ENCODE assay signal across 9 cellular contexts in the genomic region with DNA sequence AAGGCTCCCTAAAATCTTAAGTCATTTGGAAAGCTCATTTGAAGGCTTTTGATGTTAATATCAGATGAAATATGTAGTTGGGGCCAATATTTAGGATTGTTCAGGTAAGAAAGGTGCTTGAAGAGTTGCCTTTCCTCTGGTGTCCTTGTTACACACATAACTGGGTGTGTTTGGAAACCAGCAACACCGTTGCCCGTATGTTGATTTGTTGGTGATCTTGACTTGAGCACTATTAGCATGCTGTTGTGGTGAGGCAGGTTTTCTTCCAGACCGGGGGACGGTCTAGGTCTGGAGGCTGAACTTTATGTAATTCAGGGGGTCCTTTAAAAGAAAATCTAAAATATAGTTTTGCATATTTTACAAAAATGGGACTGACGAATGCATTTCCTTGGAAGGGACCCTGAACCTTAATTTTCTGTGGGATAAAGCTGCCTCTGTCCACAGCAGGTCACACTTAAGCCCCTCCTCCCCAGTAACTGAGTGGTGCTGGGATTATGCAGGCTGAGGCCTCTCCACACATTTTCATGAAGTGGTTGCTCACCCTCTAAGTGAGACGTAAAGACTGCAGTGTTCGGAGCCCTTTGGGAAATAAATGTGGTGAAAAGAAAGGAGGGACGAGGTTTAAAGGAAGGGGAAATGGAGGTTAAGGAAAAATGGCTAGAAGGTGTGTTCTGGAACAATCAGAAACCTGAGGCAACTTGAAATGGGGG. TPM values are rescaled to one million over a fixed set of nuclear protein-coding genes. Genes with fewer than 3 reads are reported as not detected.
DNase-seq lines count a peak whose midpoint lies in the region; ATAC-seq and TF ChIP-seq lines count a peak whose summit lies in the region.
"Had no signal": no experiment of that assay in that cellular context is flagged by ENCODE, and none has a peak within 500 bp of the region (broad histone marks: within the 10 kb centered on the region; RNA-seq: fewer than 3 reads in every experiment).

No MANE protein-coding gene starts in this region.

- no peaks in the 10 kb centered on the region for H3K9me3 ChIP-seq in Panc1 (ENCODE audit: control insufficient read depth, insufficient read depth, low read depth, low read length)
- H3K9me3 ChIP-seq in fibroblast of lung (ENCODE audit: control insufficient read depth, insufficient read depth, low read depth, low read length) = no peaks in the 10 kb centered on the region

- H3K4me2 ChIP-seq in fibroblast of lung (ENCODE audit: extremely low read depth, insufficient read depth, low read length) = peak overlapping the region; percentile 98

- peaks cover 66% of the 10 kb centered on the region for H3K79me2 ChIP-seq in fibroblast of lung (ENCODE audit: control insufficient read depth, insufficient read depth, low read length)

- peak overlapping the region; percentile 94 for H3K9ac ChIP-seq in fibroblast of lung (ENCODE audit: insufficient read depth, low read length)

- POLR2A ChIA-PET in Panc1 (lab: Charles Lee) = no interaction called here
- POLR2A ChIA-PET in naive thymus-derived CD8-positive, alpha-beta T cell (lab: Charles Lee) = interaction anchor here (1.3 kb wide), 1 partner anchor 193 kb away, joined by 3 read pairs; a partner anchor contains a TSS

- CTCF ChIA-PET in Panc1 (lab: Charles Lee) = interaction anchor here (0.6 kb wide), 1 partner anchor 279 kb away, joined by 5 read pairs; no protein-coding TSS in a partner anchor

- no peaks in the 10 kb centered on the region for H3K27me3 Mint-ChIP-seq in naive thymus-derived CD8-positive, alpha-beta T cell

- no peaks in the 10 kb centered on the region for H3K9me3 Mint-ChIP-seq in naive thymus-derived CD8-positive, alpha-beta T cell
- H3K9me3 Mint-ChIP-seq: activated naive CD4-positive, alpha-beta T cell treated with anti-CD3 and anti-CD28 coated beads, Interleukin-2, amount 50 U/mL, for 72 hours had no signal

- H3K4me3 Mint-ChIP-seq in naive thymus-derived CD8-positive, alpha-beta T cell = no peak overlapping the region

- H3K27ac ChIP-seq in Panc1 (ENCODE audit: low read length) (peak overlapping the region; percentile 90), fibroblast of lung (ENCODE audit: insufficient read depth, low read length) (peak overlapping the region; percentile 89)

- peaks cover 16% of the 10 kb centered on the region for H3K4me1 ChIP-seq in Panc1 (ENCODE audit: control insufficient read depth, insufficient read depth, low read length)
- peaks cover 15% of the 10 kb centered on the region for H3K4me1 ChIP-seq in fibroblast of lung (ENCODE audit: control insufficient read depth, extremely low read depth, insufficient read depth, low read length)

- H3K36me3 ChIP-seq in Panc1 (ENCODE audit: control insufficient read depth, insufficient read depth, low read length) (peaks cover 18% of the 10 kb centered on the region), fibroblast of lung (ENCODE audit: control insufficient read depth, insufficient read depth, low read length) (peaks cover 2% of the 10 kb centered on the region)

- TF ChIP-seq CTCF in Panc1 (IDR thresholded peaks at IDR 0.05) = no peak
- no peak for TF ChIP-seq CTCF in fibroblast of lung (conservative IDR thresholded peaks at IDR 0.05 in 1 of 2, IDR thresholded peaks at IDR 0.05 in 1 of 2; ENCODE audit: low read depth in 1 of 2, low read length in 2 of 2)
- no peak for TF ChIP-seq CTCF in retinal pigment epithelial cell (conservative IDR thresholded peaks at IDR 0.05; ENCODE audit: low read depth, low read length)

- TSS peak; percentile 82 for BruUV-seq in Panc1 (replicated peaks; lab: Mats Ljungman, UMichigan)

- H3K27me3 ChIP-seq in Panc1 (ENCODE audit: control insufficient read depth, insufficient read depth, low read length) (no peaks in the 10 kb centered on the region), fibroblast of lung (ENCODE audit: control insufficient read depth, insufficient read depth, low read length) (no peaks in the 10 kb centered on the region)

- DNase-seq in Panc1 (ENCODE audit: low read depth, low spot score) (no peak), fibroblast of lung (ENCODE audit: low read depth in 2 of 2) (peak in 1 of 2 donors; percentile 31), retinal pigment epithelial cell (ENCODE audit: low read depth) (no peak), cerebellum (ENCODE audit: low spot score) (no peak)
- DNase-seq in naive thymus-derived CD8-positive, alpha-beta T cell = no peak
- no peak for DNase-seq in activated CD8-positive, alpha-beta memory T cell treated with anti-CD3 and anti-CD28 coated beads, Interleukin-2, amount 50 U/mL, for 48 hours

- H3K4me3 ChIP-seq in GM08714 (ENCODE audit: low read length) (peak overlapping the region; percentile 90), Panc1 (ENCODE audit: low read depth in 2 of 2, low read length in 2 of 2) (peak overlapping the region; percentile 78 to 91), fibroblast of lung (replicated peaks in 1 of 4; ENCODE audit: control extremely low read depth in 1 of 4, insufficient read depth in 1 of 4, low read depth in 3 of 4, low read length in 4 of 4) (peak overlapping the region; percentile 95 to 99 (median 96)), retinal pigment epithelial cell (ENCODE audit: low read length) (peak overlapping the region; percentile 87)

- intact Hi-C loops in Panc1 (cut with micrococcal nuclease; ENCODE audit: unreplicated experiment) = loop anchor here (10.0 kb wide), 1 partner anchor 281 kb away; a partner anchor contains a TSS

- in situ Hi-C loops in Panc1 (cut with HindIII; ENCODE audit: low pct_unique_long_range_greater_than_20kb, low sequenced_read_pairs) = no loop called here

- peaks cover 2% of the 10 kb centered on the region for H4K20me1 ChIP-seq in fibroblast of lung (ENCODE audit: control insufficient read depth, extremely low read depth, insufficient read depth, low read length)

- H3K36me3 Mint-ChIP-seq in naive thymus-derived CD8-positive, alpha-beta T cell = peaks cover 0 to 9% (median 0%) of the 10 kb centered on the region in 3 donors

- H2AFZ ChIP-seq in fibroblast of lung (ENCODE audit: low read length) = no peak overlapping the region

- peaks cover 9 to 24% (median 20%) of the 10 kb centered on the region in 4 donors for H3K4me1 Mint-ChIP-seq in naive thymus-derived CD8-positive, alpha-beta T cell

- ATAC-seq in Panc1 (no peak), GM18511 (IDR thresholded peaks at IDR 0.05; ENCODE audit: unreplicated experiment) (no peak)
- no peak for ATAC-seq in naive thymus-derived CD8-positive, alpha-beta T cell
- ATAC-seq: activated naive CD4-positive, alpha-beta T cell treated with anti-CD3 and anti-CD28 coated beads, Interleukin-2, amount 50 U/mL, for 72 hours had no signal

- no peak overlapping the region for H3K27ac Mint-ChIP-seq in naive thymus-derived CD8-positive, alpha-beta T cell
- H3K27ac Mint-ChIP-seq: activated naive CD4-positive, alpha-beta T cell treated with anti-CD3 and anti-CD28 coated beads, Interleukin-2, amount 50 U/mL, for 72 hours had no signal

RNA-seq across cellular contexts. Expression of a gene that starts 1.8 kb away (rescaled TPM):
- total RNA-seq in Panc1 (2021; ENCODE audit: unreplicated experiment) (138 TPM), fibroblast of lung (63.4 and 77.5 TPM in 2 replicates), cerebellum (128 TPM)
- 97.5 TPM for polyA plus RNA-seq in Panc1 (2012; ENCODE audit: insufficient read length)
- 233 and 250 TPM in 2 replicates for polyA plus RNA-seq in fibroblast of lung
- polyA plus RNA-seq in fibroblast of lung (2012) = 179 and 182 TPM in 2 replicates
- polyA minus RNA-seq in fibroblast of lung (ENCODE audit: low replicate concordance) = 110 and 123 TPM in 2 replicates
- total RNA-seq in naive thymus-derived CD8-positive, alpha-beta T cell = 10 to 100 TPM; 29.9 to 30.9 TPM
- polyA plus RNA-seq in naive thymus-derived CD8-positive, alpha-beta T cell = 10 to 100 TPM; 25.1 to 44.4 (median 32.5) TPM
